ENCODE assay signal across 18 cellular contexts in the genomic region with DNA sequence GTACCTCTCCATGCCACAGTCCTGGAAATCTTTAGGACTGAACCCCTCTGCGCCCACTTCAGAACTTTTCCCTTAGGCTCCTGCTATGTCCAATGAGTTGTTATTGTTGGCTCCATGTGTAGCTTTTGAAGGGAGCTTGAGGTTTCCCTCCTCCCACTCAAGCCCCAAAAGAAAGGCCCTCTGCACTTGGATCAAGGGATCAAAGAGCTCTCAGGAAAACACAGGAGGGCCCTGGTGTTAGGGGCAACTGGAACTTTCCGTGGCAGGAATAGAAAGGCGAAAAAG.
DNase-seq lines count a peak whose midpoint lies in the region; ATAC-seq and TF ChIP-seq lines count a peak whose summit lies in the region.
"Had no signal": no experiment of that assay in that cellular context is flagged by ENCODE, and none has a peak within 500 bp of the region (broad histone marks: within the 10 kb centered on the region; RNA-seq: fewer than 3 reads in every experiment).

No MANE protein-coding gene starts in this region.

- no peak for TF ChIP-seq POLR2A in body of pancreas (IDR thresholded peaks at IDR 0.05)
- no peak for TF ChIP-seq POLR2A in ovary (IDR thresholded peaks at IDR 0.05)

- H3K4me3 ChIP-seq in body of pancreas (no peak overlapping the region), ovary (no peak overlapping the region), upper lobe of right lung (no peak overlapping the region)

- no peak for ATAC-seq in body of pancreas
- ATAC-seq in Right ventricle myocardium superior (ENCODE audit: poor library complexity): peak; percentile 25
- ATAC-seq in upper lobe of right lung: no peak
- ATAC-seq: activated naive CD4-positive, alpha-beta T cell treated with anti-CD3 and anti-CD28 coated beads, Interleukin-2, amount 50 U/mL, for 72 hours had no signal

- H3K4me1 ChIP-seq in body of pancreas (peaks cover 76% of the 10 kb centered on the region), ovary (ENCODE audit: insufficient read depth) (peaks cover 37% of the 10 kb centered on the region), upper lobe of right lung (peaks cover 7% of the 10 kb centered on the region)

- no peak for TF ChIP-seq EP300 in ovary (IDR thresholded peaks at IDR 0.05)

- H3K27me3 ChIP-seq in body of pancreas: peaks cover 0 to 2% of the 10 kb centered on the region in 2 donors
- H3K27me3 ChIP-seq in ovary: no peaks in the 10 kb centered on the region
- H3K27me3 ChIP-seq in upper lobe of right lung: no peaks in the 10 kb centered on the region

- WGBS in body of pancreas, 2 donors: 88 to 91% methylated on average over 3 of the region's 3 CpGs
- 9 to 27% (median 23%) methylated on average over 3 of the region's 3 CpGs for WGBS in ovary, 3 donors

- TF ChIP-seq CTCF in body of pancreas (IDR thresholded peaks at IDR 0.05): no peak
- TF ChIP-seq CTCF in ovary (IDR thresholded peaks at IDR 0.05): no peak
- TF ChIP-seq CTCF in upper lobe of right lung (IDR thresholded peaks at IDR 0.05): no peak

- H3K36me3 ChIP-seq in body of pancreas (replicated peaks in 1 of 2; ENCODE audit: insufficient read depth in 1 of 2, low read depth in 2 of 2) (no peaks in the 10 kb centered on the region), ovary (no peaks in the 10 kb centered on the region), upper lobe of right lung (no peaks in the 10 kb centered on the region)
- H3K36me3 ChIP-seq: WERI-Rb-1 had no signal

- H3K27ac ChIP-seq in body of pancreas (peak overlapping the region; percentile 42 to 87 (median 70)), ovary (peak overlapping the region; percentile 55 to 63), upper lobe of right lung (peak overlapping the region; percentile 81)
- H3K27ac ChIP-seq: WERI-Rb-1 had no signal

- H3K9me3 ChIP-seq in body of pancreas (no peaks in the 10 kb centered on the region), ovary (no peaks in the 10 kb centered on the region), upper lobe of right lung (no peaks in the 10 kb centered on the region)

- DNase-seq in body of pancreas (no peak), Right ventricle myocardium superior (no peak), ovary (peak in 3 of 5 donors; percentile 37 to 66 (median 48)), upper lobe of right lung (no peak), C1 segment of cervical spinal cord (lab: John Stamatoyannopoulos, UW) (no peak), head of caudate nucleus (no peak)
- no peak for DNase-seq in stimulated activated naive CD4-positive, alpha-beta T cell (lab: John Stamatoyannopoulos, UW)
- DNase-seq in activated CD4-positive, alpha-beta T cell treated with anti-CD3 and anti-CD28 coated beads, Interleukin-2, amount 50 U/mL, for 1 hour: no peak
- DNase-seq: activated CD4-positive, alpha-beta memory T cell treated with anti-CD3 and anti-CD28 coated beads for 36 hours; activated T-cell treated with anti-CD3 and anti-CD28 coated beads, Interleukin-2, amount 50 U/mL, for 1 hour; AML-193; Calu3; NCI-H1694 treated with DMSO at 0.1 percent for 48 hours; NK-92 treated with Interleukin-12 subunit alpha and Interleukin-12 subunit beta, amount 100 ng/mL, for 24 hours; retina; T-helper 1 cell; WERI-Rb-1 had no signal

- intact Hi-C loops in body of pancreas (cut with DNase I): no loop called here
- intact Hi-C loops in Right ventricle myocardium superior (cut with DNase I): no loop called here
- intact Hi-C loops in ovary (cut with DNase I): loop anchor here in 2 of 4 donors (5.0 kb wide), 2 partner anchors 1230 to 1235 kb away; partner anchors contain the start of gene PDGFRA (in 1 of the 2)
- intact Hi-C loops in upper lobe of right lung (cut with DNase I): no loop called here
- intact Hi-C loops in head of caudate nucleus (cut with DNase I): no loop called here

Comparison
In these comparisons a context has a peak if more than half of its experiments do, and no peak if none do; other contexts are left out.
1. DNase-seq: peak in ovary (3 of 5); none in body of pancreas (0 of 4), Right ventricle myocardium superior (single experiment), upper lobe of right lung (single experiment), stimulated activated naive CD4-positive, alpha-beta T cell (0 of 6), C1 segment of cervical spinal cord (0 of 14), activated CD4-positive, alpha-beta T cell treated with anti-CD3 and anti-CD28 coated beads, Interleukin-2, amount 50 U/mL, for 1 hour (single experiment) and head of caudate nucleus (0 of 42).
2. Peak in every context shown above with its lines, with median percentiles within 50 percentile points of each other: H3K27ac ChIP-seq.